ENCODE assay signal across 22 cellular contexts in the genomic region with DNA sequence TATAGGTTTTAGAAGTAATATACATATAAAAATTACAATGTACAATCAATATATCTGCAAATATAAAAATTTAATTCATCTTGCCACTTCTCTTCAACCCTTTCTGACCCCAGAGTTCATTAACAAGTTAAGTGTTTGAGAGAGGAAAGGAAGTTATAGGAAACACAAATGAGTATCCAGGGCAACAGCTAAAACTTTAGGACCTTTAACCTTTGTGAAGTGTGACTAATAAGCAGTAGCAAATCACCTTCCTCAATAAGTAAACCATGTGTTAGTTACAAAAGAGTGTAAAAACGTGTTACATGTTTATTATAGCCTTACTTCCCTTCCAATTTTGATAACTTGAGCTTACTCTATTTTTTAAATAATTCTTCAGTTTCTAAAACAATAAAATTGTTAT.
DNase-seq lines count a peak whose midpoint lies in the region; ATAC-seq and TF ChIP-seq lines count a peak whose summit lies in the region.
"Had no signal": no experiment of that assay in that cellular context is flagged by ENCODE, and none has a peak within 500 bp of the region (broad histone marks: within the 10 kb centered on the region; RNA-seq: fewer than 3 reads in every experiment).

No MANE protein-coding gene starts in this region.

- TF ChIP-seq CTCF in HFF-Myc (IDR thresholded peaks at IDR 0.05; ENCODE audit: low read depth, low read length, missing control alignments): no peak
- TF ChIP-seq CTCF in fibroblast of villous mesenchyme (IDR thresholded peaks at IDR 0.05; ENCODE audit: insufficient read depth, low read depth, low read length): no peak
- TF ChIP-seq CTCF in testis (IDR thresholded peaks at IDR 0.05): no peak

- H3K4me1 ChIP-seq in testis: no peaks in the 10 kb centered on the region
- H3K4me1 ChIP-seq: breast epithelium had no signal

- H3K4me3 ChIP-seq in HFF-Myc (replicated peaks; ENCODE audit: low read depth, low read length) (no peak overlapping the region), fibroblast of villous mesenchyme (ENCODE audit: low read depth, low read length) (no peak overlapping the region), testis (no peak overlapping the region)
- H3K4me3 ChIP-seq: breast epithelium, hepatocyte had no signal

- H3K27ac ChIP-seq in testis: no peak overlapping the region
- H3K27ac ChIP-seq: breast epithelium, hepatocyte had no signal

- H3K36me3 ChIP-seq in testis (ENCODE audit: low read depth, missing control alignments): no peaks in the 10 kb centered on the region

- no peak for TF ChIP-seq POLR2A in testis (IDR thresholded peaks at IDR 0.05)

- 45 to 49% methylated on average over 1 of the region's 1 CpG for WGBS in testis, 2 donors

- no peaks in the 10 kb centered on the region for H3K27me3 ChIP-seq in testis
- H3K27me3 ChIP-seq: breast epithelium, hepatocyte had no signal

- peak; percentile 16 for DNase-seq in HFF-Myc (ENCODE audit: extremely low read depth, low read depth)
- peak; percentile 4 for DNase-seq in RPMI7951 (ENCODE audit: low read depth)
- peak; percentile 29 for DNase-seq in fibroblast of villous mesenchyme (ENCODE audit: low read depth)
- peak; percentile 96 for DNase-seq in renal cortical epithelial cell (ENCODE audit: low read depth)
- no peak for DNase-seq in testis
- DNase-seq: activated CD4-positive, alpha-beta T cell treated with anti-CD3 and anti-CD28 coated beads, Interleukin-2, amount 10 ng/mL, durations not matched to agents 24 days and 14 days; activated naive CD4-positive, alpha-beta T cell treated with anti-CD3 and anti-CD28 coated beads for 36 hours; activated T-cell treated with anti-CD3 and anti-CD28 coated beads, Interleukin-2, amount 50 U/mL, for 48 hours; effector memory CD4-positive, alpha-beta T cell; immature natural killer cell; left ventricle myocardium superior; naive B cell; NCI-H1092; NCI-H1694 treated with DMSO at 0.1 percent for 48 hours; NCI-H526; stimulated activated naive CD4-positive, alpha-beta T cell treated with Interleukin-2 at 50 U/mL for 16 hours had no signal

- no peaks in the 10 kb centered on the region for H3K9me3 ChIP-seq in testis

- ATAC-seq in GM21717 (IDR thresholded peaks at IDR 0.05; ENCODE audit: unreplicated experiment) (no peak), HG03520 (IDR thresholded peaks at IDR 0.05; ENCODE audit: unreplicated experiment) (no peak)
- ATAC-seq: esophagus mucosa, left ventricle myocardium superior, Panc1 had no signal

- intact Hi-C loops in testis (cut with DNase I; ENCODE audit: low total_unique reads): no loop called here
